Comparison of ENCODE assay signal across 2 cellular contexts in the genomic region with DNA sequence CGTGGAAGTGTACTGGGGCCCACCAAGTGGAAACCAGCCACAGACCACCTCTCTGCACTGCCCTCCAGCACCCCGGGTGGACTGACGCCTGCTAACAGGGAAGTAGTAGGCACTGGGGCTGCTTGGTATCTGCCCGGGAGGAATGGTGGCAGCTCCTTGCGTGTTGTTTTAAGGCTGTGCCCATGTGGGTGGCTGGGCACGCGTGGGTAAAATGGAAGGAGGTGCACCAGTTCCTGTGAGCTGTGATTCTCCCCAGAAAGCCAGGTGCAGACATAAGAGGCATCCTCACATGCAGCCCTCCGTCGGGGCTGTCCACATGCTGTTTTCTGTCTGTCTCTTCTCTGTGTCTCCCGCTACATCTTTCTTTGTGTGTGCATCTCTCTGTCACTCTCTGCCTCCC.
TF ChIP-seq lines count a peak whose summit lies in the region.

No MANE protein-coding gene starts in this region.

TF ChIP-seq in GM23338, 12 proteins besides CTCF, POLR2A, EP300 and RAD21 (continues in another document):
- TF ChIP-seq JUNB (IDR thresholded peaks at IDR 0.05; ENCODE audit: unreplicated experiment) (no peak), POLR2AphosphoS5 (IDR thresholded peaks at IDR 0.05; ENCODE audit: low read depth) (no peak), EZH2 (IDR thresholded peaks at IDR 0.05; ENCODE audit: low read depth, unreplicated experiment) (no peak), ZNF331 (CRISPR knock-in tag; IDR thresholded peaks at IDR 0.05; ENCODE audit: low read depth) (no peak), STAT1 (IDR thresholded peaks at IDR 0.05; ENCODE audit: unreplicated experiment) (no peak), ZNF114 (CRISPR knock-in tag; IDR thresholded peaks at IDR 0.05) (no peak), EZH2phosphoT487 (IDR thresholded peaks at IDR 0.05; ENCODE audit: unreplicated experiment) (no peak)
- TF ChIP-seq, protein P1, sequence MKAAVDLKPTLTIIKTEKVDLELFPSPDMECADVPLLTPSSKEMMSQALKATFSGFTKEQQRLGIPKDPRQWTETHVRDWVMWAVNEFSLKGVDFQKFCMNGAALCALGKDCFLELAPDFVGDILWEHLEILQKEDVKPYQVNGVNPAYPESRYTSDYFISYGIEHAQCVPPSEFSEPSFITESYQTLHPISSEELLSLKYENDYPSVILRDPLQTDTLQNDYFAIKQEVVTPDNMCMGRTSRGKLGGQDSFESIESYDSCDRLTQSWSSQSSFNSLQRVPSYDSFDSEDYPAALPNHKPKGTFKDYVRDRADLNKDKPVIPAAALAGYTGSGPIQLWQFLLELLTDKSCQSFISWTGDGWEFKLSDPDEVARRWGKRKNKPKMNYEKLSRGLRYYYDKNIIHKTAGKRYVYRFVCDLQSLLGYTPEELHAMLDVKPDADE (IDR thresholded peaks at IDR 0.05) = no peak
- TF ChIP-seq, protein P2, sequence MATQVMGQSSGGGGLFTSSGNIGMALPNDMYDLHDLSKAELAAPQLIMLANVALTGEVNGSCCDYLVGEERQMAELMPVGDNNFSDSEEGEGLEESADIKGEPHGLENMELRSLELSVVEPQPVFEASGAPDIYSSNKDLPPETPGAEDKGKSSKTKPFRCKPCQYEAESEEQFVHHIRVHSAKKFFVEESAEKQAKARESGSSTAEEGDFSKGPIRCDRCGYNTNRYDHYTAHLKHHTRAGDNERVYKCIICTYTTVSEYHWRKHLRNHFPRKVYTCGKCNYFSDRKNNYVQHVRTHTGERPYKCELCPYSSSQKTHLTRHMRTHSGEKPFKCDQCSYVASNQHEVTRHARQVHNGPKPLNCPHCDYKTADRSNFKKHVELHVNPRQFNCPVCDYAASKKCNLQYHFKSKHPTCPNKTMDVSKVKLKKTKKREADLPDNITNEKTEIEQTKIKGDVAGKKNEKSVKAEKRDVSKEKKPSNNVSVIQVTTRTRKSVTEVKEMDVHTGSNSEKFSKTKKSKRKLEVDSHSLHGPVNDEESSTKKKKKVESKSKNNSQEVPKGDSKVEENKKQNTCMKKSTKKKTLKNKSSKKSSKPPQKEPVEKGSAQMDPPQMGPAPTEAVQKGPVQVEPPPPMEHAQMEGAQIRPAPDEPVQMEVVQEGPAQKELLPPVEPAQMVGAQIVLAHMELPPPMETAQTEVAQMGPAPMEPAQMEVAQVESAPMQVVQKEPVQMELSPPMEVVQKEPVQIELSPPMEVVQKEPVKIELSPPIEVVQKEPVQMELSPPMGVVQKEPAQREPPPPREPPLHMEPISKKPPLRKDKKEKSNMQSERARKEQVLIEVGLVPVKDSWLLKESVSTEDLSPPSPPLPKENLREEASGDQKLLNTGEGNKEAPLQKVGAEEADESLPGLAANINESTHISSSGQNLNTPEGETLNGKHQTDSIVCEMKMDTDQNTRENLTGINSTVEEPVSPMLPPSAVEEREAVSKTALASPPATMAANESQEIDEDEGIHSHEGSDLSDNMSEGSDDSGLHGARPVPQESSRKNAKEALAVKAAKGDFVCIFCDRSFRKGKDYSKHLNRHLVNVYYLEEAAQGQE (IDR thresholded peaks at IDR 0.05; ENCODE audit: unreplicated experiment) = no peak
- TF ChIP-seq, protein P3, sequence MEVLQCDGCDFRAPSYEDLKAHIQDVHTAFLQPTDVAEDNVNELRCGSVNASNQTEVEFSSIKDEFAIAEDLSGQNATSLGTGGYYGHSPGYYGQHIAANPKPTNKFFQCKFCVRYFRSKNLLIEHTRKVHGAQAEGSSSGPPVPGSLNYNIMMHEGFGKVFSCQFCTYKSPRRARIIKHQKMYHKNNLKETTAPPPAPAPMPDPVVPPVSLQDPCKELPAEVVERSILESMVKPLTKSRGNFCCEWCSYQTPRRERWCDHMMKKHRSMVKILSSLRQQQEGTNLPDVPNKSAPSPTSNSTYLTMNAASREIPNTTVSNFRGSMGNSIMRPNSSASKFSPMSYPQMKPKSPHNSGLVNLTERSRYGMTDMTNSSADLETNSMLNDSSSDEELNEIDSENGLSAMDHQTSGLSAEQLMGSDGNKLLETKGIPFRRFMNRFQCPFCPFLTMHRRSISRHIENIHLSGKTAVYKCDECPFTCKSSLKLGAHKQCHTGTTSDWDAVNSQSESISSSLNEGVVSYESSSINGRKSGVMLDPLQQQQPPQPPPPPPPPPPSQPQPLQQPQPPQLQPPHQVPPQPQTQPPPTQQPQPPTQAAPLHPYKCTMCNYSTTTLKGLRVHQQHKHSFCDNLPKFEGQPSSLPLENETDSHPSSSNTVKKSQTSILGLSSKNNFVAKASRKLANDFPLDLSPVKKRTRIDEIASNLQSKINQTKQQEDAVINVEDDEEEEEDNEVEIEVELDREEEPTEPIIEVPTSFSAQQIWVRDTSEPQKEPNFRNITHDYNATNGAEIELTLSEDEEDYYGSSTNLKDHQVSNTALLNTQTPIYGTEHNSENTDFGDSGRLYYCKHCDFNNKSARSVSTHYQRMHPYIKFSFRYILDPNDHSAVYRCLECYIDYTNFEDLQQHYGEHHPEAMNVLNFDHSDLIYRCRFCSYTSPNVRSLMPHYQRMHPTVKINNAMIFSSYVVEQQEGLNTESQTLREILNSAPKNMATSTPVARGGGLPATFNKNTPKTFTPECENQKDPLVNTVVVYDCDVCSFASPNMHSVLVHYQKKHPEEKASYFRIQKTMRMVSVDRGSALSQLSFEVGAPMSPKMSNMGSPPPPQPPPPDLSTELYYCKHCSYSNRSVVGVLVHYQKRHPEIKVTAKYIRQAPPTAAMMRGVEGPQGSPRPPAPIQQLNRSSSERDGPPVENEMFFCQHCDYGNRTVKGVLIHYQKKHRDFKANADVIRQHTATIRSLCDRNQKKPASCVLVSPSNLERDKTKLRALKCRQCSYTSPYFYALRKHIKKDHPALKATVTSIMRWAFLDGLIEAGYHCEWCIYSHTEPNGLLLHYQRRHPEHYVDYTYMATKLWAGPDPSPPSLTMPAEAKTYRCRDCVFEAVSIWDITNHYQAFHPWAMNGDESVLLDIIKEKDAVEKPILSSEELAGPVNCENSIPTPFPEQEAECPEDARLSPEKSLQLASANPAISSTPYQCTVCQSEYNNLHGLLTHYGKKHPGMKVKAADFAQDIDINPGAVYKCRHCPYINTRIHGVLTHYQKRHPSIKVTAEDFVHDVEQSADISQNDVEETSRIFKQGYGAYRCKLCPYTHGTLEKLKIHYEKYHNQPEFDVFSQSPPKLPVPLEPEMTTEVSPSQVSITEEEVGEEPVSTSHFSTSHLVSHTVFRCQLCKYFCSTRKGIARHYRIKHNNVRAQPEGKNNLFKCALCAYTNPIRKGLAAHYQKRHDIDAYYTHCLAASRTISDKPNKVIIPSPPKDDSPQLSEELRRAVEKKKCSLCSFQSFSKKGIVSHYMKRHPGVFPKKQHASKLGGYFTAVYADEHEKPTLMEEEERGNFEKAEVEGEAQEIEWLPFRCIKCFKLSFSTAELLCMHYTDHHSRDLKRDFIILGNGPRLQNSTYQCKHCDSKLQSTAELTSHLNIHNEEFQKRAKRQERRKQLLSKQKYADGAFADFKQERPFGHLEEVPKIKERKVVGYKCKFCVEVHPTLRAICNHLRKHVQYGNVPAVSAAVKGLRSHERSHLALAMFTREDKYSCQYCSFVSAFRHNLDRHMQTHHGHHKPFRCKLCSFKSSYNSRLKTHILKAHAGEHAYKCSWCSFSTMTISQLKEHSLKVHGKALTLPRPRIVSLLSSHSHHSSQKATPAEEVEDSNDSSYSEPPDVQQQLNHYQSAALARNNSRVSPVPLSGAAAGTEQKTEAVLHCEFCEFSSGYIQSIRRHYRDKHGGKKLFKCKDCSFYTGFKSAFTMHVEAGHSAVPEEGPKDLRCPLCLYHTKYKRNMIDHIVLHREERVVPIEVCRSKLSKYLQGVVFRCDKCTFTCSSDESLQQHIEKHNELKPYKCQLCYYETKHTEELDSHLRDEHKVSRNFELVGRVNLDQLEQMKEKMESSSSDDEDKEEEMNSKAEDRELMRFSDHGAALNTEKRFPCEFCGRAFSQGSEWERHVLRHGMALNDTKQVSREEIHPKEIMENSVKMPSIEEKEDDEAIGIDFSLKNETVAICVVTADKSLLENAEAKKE (CRISPR knock-in tag; IDR thresholded peaks at IDR 0.05) = no peak

TF ChIP-seq in H1, 55 proteins besides CTCF, POLR2A, EP300 and RAD21:
- TF ChIP-seq CBX8 (IDR thresholded peaks at IDR 0.05; ENCODE audit: borderline replicate concordance, low read depth, low read length) = no peak
- no peak for TF ChIP-seq TAF7 (optimal IDR thresholded peaks at IDR 0.05; ENCODE audit: borderline replicate concordance, low read depth, low read length)
- TF ChIP-seq SUZ12 (IDR thresholded peaks at IDR 0.05; ENCODE audit: low read length) = no peak
- TF ChIP-seq GTF2F1 (IDR thresholded peaks at IDR 0.05; ENCODE audit: borderline replicate concordance, low read depth, low read length) = no peak
